ENCODE assay signal across 20 cellular contexts in genomic region chr3:126569390-126569975, GRCh38. TPM values are rescaled to one million over a fixed set of nuclear protein-coding genes. Genes with fewer than 3 reads are reported as not detected.
DNase-seq lines count a peak whose midpoint lies in the region; ATAC-seq and TF ChIP-seq lines count a peak whose summit lies in the region.
"Had no signal": no experiment of that assay in that cellular context is flagged by ENCODE, and none has a peak within 500 bp of the region (broad histone marks: within the 10 kb centered on the region; RNA-seq: fewer than 3 reads in every experiment).

No MANE protein-coding gene starts in this region.

- no peaks in the 10 kb centered on the region for H3F3A ChIP-seq in PC-9 (ENCODE audit: insufficient read depth, low read depth)

- H4K20me1 ChIP-seq in PC-9 (ENCODE audit: insufficient read depth) = no peaks in the 10 kb centered on the region

- no peak for ATAC-seq in HG02884 (IDR thresholded peaks at IDR 0.05; ENCODE audit: unreplicated experiment)
- ATAC-seq: GM12878 had no signal

- intact Hi-C loops in PC-9 (cut with micrococcal nuclease; ENCODE audit: unreplicated experiment) = no loop called here

- H3K79me2 ChIP-seq in PC-9 (ENCODE audit: low read depth) = no peaks in the 10 kb centered on the region

- in situ Hi-C loops in G401 (cut with HindIII; ENCODE audit: low sequenced_read_pairs) = no loop called here

- DNase-seq in AG20443 (ENCODE audit: low spot score) (peak; percentile 3), G401 (ENCODE audit: low spot score) (peak; percentile 87), cerebellar cortex (ENCODE audit: low spot score) (peak; percentile 86), mesenteric fat pad (ENCODE audit: low spot score) (peak; percentile 67), PC-9 (no peak), DMS153 treated with DMSO at 0.1 percent for 48 hours (lab: John Stamatoyannopoulos, UW; ENCODE audit: unreplicated experiment) (no peak)
- DNase-seq: ACHN; AML-193; CD4-positive, alpha-beta T cell; DMS79; GF-D8; GOT3; IMR-90 had no signal

- no TSS peak for BruUV-seq in PC-9 (replicated peaks; lab: Mats Ljungman, UMichigan)

- no peak overlapping the region for H3K4me3 ChIP-seq in PC-9
- H3K4me3 ChIP-seq: GM12878, K562 had no signal

- no peaks in the 10 kb centered on the region for H3K36me3 ChIP-seq in PC-9 (ENCODE audit: low read depth)

- no peaks in the 10 kb centered on the region for H3K9me3 ChIP-seq in PC-9 (ENCODE audit: insufficient read depth, low read depth)
- H3K9me3 ChIP-seq: Caco-2 had no signal

- POLR2A ChIA-PET in PC-9 (lab: Charles Lee; ENCODE audit: unreplicated experiment) = no interaction called here

- TF ChIP-seq CTCF in PC-9 (conservative IDR thresholded peaks at IDR 0.05) = no peak

- no peak overlapping the region for H2AFZ ChIP-seq in PC-9

- no peak overlapping the region for H3K27ac ChIP-seq in PC-9
- H3K27ac ChIP-seq: C4-2B had no signal

- H3K4me2 ChIP-seq in PC-9 = no peak overlapping the region

- CTCF ChIA-PET in PC-9 (lab: Charles Lee) = no interaction called here

- H3K27me3 ChIP-seq in PC-9 (ENCODE audit: insufficient read depth, low read depth) = peaks cover 10% of the 10 kb centered on the region; the same call in 1 of the 2 replicates

- H3K9me2 ChIP-seq in PC-9 (ENCODE audit: insufficient read depth) = no peaks in the 10 kb centered on the region; the same call in 1 of the 2 replicates

- H3K4me1 ChIP-seq in PC-9 (replicated peaks; ENCODE audit: insufficient read depth) = 0 out of 2 replicates have a peak, but pooled peaks cover 6% of the 10 kb centered on the region
- H3K4me1 ChIP-seq: Caco-2 had no signal

RNA-seq across cellular contexts. Expression of gene C3orf22, which starts 10.8 kb away (rescaled TPM):
- total RNA-seq in G401 (2014; rRNA removed; shearing (Covaris generic)) = not detected in 2 replicates
- total RNA-seq in mesenteric fat pad = not detected
- total RNA-seq in PC-9 (2021) = not detected in 2 replicates
- total RNA-seq: Caco-2; CD4-positive, alpha-beta T cell; Daoy; GM12878; H9; IMR-90; K562 had no signal

RNA-seq across cellular contexts. Expression of gene CHST13, which starts 45.5 kb away (rescaled TPM):
- total RNA-seq in G401 (2014; rRNA removed; shearing (Covaris generic)) = 0.49 and 2.0 TPM in 2 replicates
- 2.3 TPM for total RNA-seq in mesenteric fat pad
- total RNA-seq in PC-9 (2021) = 0.52 and 1.2 TPM in 2 replicates
- total RNA-seq: CD4-positive, alpha-beta T cell; Daoy; GM12878; IMR-90; K562 had no signal

RNA-seq across cellular contexts. Expression of gene UROC1, which starts 51.9 kb away (rescaled TPM):
- not detected in 2 replicates for total RNA-seq in G401 (2014; rRNA removed; shearing (Covaris generic))
- total RNA-seq in mesenteric fat pad = not detected
- not detected in 2 replicates for total RNA-seq in PC-9 (2021)
- total RNA-seq: Caco-2; CD4-positive, alpha-beta T cell; Daoy; GM12878; H9; IMR-90; K562 had no signal

Comparison
In these comparisons a context has a peak if more than half of its experiments do, and no peak if none do; other contexts are left out.
1. DNase-seq: peak in AG20443 (single experiment), G401 (single experiment), cerebellar cortex (single experiment) and mesenteric fat pad (single experiment); none in PC-9 (0 of 2) and DMS153 treated with DMSO at 0.1 percent for 48 hours (single experiment).